ENCODE assay signal across 37 cellular contexts in the genomic region with DNA sequence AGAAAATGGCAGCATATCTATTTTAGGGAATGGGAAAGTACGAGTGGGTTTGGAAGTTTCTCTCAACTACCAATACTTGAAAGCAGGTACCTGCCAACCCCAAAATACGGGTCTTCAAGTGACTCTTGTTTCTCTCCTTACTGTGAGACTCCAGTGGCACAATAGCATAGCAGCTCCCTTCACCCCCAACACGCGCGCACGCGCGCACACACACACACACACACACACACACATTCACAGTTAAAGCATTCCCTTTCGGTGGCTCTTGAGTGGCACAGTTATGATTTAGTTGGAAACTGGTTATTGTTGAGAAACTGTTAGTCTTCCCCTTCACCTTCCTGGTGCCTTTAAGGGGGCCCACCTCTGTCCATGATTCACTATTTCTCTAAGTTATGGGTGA. TPM values are rescaled to one million over a fixed set of nuclear protein-coding genes. Genes with fewer than 3 reads are reported as not detected.
"Had no signal": no experiment of that assay in that cellular context is flagged by ENCODE, and none has a peak within 500 bp of the region (broad histone marks: within the 10 kb centered on the region; RNA-seq: fewer than 3 reads in every experiment).

No MANE protein-coding gene starts in this region.

- H3K27ac ChIP-seq: KMS-11 had no signal

- H3K36me3 ChIP-seq: MG63 had no signal

- DNase-seq: Karpas-422, Kasumi-1, MG63, MM.1S, MV-4-11, NCI-H1048, NCI-H1092, NCI-H1092 treated with DMSO at 0.1 percent for 48 hours, NCI-H1105, NCI-H1105 treated with DMSO at 0.1 percent for 48 hours, NCI-H1417, NCI-H1417 treated with DMSO at 0.1 percent for 48 hours, NCI-H1436, NCI-H1436 treated with DMSO at 0.1 percent for 48 hours, NCI-H146, NCI-H1694, NCI-H1694 treated with DMSO at 0.1 percent for 48 hours, NCI-H187, NCI-H187 treated with DMSO at 0.1 percent for 48 hours, NCI-H1930, NCI-H2029, NCI-H2029 treated with DMSO at 0.1 percent for 48 hours, NCI-H2081, NCI-H2081 treated with DMSO at 0.1 percent for 48 hours, NCI-H2107, NCI-H2171, NCI-H2171 treated with DMSO at 0.1 percent for 48 hours, NCI-H2227 treated with DMSO at 0.1 percent for 48 hours, NCI-H226, NCI-H345, NCI-H446, NCI-H446 treated with DMSO at 0.1 percent for 48 hours, NCI-H510A had no signal

- H3K27me3 ChIP-seq: MG63 had no signal

- H3K4me3 ChIP-seq: MG63 had no signal

RNA-seq across cellular contexts. Expression of a gene that starts 30.0 kb away (rescaled TPM):
- total RNA-seq: LHCN-M2, NCI-H460 had no signal

RNA-seq across cellular contexts. Expression of a gene that starts 45.0 kb away (rescaled TPM):
- total RNA-seq: LHCN-M2, MCF 10A, NCI-H460 had no signal
